Comparison of ENCODE assay signal across 1 cellular context in the genomic region with DNA sequence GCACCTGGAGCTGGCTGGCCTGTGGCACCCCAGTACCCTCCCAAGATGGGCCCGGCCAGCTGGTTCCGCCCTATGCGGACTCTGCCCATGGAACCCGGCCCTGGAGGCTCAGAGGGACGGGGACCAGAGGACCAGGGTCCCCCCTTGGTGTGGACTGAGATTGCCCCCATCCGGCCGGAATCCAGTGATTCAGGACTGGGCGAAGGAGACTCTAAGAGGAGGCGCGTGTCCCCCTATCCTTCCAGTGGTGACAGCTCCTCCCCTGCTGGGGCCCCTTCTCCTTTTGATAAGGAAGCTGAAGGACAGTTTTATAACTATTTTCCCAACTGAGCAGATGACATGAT.
TF ChIP-seq lines count a peak whose summit lies in the region.

No MANE protein-coding gene starts in this region.

TF ChIP-seq in GM23338, 12 proteins besides CTCF, POLR2A, EP300 and RAD21 (continued from another document):
- TF ChIP-seq, protein P1, sequence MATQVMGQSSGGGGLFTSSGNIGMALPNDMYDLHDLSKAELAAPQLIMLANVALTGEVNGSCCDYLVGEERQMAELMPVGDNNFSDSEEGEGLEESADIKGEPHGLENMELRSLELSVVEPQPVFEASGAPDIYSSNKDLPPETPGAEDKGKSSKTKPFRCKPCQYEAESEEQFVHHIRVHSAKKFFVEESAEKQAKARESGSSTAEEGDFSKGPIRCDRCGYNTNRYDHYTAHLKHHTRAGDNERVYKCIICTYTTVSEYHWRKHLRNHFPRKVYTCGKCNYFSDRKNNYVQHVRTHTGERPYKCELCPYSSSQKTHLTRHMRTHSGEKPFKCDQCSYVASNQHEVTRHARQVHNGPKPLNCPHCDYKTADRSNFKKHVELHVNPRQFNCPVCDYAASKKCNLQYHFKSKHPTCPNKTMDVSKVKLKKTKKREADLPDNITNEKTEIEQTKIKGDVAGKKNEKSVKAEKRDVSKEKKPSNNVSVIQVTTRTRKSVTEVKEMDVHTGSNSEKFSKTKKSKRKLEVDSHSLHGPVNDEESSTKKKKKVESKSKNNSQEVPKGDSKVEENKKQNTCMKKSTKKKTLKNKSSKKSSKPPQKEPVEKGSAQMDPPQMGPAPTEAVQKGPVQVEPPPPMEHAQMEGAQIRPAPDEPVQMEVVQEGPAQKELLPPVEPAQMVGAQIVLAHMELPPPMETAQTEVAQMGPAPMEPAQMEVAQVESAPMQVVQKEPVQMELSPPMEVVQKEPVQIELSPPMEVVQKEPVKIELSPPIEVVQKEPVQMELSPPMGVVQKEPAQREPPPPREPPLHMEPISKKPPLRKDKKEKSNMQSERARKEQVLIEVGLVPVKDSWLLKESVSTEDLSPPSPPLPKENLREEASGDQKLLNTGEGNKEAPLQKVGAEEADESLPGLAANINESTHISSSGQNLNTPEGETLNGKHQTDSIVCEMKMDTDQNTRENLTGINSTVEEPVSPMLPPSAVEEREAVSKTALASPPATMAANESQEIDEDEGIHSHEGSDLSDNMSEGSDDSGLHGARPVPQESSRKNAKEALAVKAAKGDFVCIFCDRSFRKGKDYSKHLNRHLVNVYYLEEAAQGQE (IDR thresholded peaks at IDR 0.05; ENCODE audit: unreplicated experiment): no peak
- TF ChIP-seq ZNF114 (CRISPR knock-in tag; IDR thresholded peaks at IDR 0.05) (no peak), NANOG (IDR thresholded peaks at IDR 0.05; ENCODE audit: borderline replicate concordance) (no peak), POLR2AphosphoS5 (IDR thresholded peaks at IDR 0.05; ENCODE audit: low read depth) (no peak), EZH2 (IDR thresholded peaks at IDR 0.05; ENCODE audit: low read depth, unreplicated experiment) (no peak), CREB1 (CRISPR knock-in tag; IDR thresholded peaks at IDR 0.05; ENCODE audit: low read depth) (no peak), JUNB (IDR thresholded peaks at IDR 0.05; ENCODE audit: unreplicated experiment) (no peak)
- TF ChIP-seq, protein P2, sequence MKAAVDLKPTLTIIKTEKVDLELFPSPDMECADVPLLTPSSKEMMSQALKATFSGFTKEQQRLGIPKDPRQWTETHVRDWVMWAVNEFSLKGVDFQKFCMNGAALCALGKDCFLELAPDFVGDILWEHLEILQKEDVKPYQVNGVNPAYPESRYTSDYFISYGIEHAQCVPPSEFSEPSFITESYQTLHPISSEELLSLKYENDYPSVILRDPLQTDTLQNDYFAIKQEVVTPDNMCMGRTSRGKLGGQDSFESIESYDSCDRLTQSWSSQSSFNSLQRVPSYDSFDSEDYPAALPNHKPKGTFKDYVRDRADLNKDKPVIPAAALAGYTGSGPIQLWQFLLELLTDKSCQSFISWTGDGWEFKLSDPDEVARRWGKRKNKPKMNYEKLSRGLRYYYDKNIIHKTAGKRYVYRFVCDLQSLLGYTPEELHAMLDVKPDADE (IDR thresholded peaks at IDR 0.05): no peak
- TF ChIP-seq, protein P3, sequence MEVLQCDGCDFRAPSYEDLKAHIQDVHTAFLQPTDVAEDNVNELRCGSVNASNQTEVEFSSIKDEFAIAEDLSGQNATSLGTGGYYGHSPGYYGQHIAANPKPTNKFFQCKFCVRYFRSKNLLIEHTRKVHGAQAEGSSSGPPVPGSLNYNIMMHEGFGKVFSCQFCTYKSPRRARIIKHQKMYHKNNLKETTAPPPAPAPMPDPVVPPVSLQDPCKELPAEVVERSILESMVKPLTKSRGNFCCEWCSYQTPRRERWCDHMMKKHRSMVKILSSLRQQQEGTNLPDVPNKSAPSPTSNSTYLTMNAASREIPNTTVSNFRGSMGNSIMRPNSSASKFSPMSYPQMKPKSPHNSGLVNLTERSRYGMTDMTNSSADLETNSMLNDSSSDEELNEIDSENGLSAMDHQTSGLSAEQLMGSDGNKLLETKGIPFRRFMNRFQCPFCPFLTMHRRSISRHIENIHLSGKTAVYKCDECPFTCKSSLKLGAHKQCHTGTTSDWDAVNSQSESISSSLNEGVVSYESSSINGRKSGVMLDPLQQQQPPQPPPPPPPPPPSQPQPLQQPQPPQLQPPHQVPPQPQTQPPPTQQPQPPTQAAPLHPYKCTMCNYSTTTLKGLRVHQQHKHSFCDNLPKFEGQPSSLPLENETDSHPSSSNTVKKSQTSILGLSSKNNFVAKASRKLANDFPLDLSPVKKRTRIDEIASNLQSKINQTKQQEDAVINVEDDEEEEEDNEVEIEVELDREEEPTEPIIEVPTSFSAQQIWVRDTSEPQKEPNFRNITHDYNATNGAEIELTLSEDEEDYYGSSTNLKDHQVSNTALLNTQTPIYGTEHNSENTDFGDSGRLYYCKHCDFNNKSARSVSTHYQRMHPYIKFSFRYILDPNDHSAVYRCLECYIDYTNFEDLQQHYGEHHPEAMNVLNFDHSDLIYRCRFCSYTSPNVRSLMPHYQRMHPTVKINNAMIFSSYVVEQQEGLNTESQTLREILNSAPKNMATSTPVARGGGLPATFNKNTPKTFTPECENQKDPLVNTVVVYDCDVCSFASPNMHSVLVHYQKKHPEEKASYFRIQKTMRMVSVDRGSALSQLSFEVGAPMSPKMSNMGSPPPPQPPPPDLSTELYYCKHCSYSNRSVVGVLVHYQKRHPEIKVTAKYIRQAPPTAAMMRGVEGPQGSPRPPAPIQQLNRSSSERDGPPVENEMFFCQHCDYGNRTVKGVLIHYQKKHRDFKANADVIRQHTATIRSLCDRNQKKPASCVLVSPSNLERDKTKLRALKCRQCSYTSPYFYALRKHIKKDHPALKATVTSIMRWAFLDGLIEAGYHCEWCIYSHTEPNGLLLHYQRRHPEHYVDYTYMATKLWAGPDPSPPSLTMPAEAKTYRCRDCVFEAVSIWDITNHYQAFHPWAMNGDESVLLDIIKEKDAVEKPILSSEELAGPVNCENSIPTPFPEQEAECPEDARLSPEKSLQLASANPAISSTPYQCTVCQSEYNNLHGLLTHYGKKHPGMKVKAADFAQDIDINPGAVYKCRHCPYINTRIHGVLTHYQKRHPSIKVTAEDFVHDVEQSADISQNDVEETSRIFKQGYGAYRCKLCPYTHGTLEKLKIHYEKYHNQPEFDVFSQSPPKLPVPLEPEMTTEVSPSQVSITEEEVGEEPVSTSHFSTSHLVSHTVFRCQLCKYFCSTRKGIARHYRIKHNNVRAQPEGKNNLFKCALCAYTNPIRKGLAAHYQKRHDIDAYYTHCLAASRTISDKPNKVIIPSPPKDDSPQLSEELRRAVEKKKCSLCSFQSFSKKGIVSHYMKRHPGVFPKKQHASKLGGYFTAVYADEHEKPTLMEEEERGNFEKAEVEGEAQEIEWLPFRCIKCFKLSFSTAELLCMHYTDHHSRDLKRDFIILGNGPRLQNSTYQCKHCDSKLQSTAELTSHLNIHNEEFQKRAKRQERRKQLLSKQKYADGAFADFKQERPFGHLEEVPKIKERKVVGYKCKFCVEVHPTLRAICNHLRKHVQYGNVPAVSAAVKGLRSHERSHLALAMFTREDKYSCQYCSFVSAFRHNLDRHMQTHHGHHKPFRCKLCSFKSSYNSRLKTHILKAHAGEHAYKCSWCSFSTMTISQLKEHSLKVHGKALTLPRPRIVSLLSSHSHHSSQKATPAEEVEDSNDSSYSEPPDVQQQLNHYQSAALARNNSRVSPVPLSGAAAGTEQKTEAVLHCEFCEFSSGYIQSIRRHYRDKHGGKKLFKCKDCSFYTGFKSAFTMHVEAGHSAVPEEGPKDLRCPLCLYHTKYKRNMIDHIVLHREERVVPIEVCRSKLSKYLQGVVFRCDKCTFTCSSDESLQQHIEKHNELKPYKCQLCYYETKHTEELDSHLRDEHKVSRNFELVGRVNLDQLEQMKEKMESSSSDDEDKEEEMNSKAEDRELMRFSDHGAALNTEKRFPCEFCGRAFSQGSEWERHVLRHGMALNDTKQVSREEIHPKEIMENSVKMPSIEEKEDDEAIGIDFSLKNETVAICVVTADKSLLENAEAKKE (CRISPR knock-in tag; IDR thresholded peaks at IDR 0.05): no peak
TF ChIP-seq in GM23338: peak in this region for 0.
